ENCODE assay signal across 22 cellular contexts in the genomic region with DNA sequence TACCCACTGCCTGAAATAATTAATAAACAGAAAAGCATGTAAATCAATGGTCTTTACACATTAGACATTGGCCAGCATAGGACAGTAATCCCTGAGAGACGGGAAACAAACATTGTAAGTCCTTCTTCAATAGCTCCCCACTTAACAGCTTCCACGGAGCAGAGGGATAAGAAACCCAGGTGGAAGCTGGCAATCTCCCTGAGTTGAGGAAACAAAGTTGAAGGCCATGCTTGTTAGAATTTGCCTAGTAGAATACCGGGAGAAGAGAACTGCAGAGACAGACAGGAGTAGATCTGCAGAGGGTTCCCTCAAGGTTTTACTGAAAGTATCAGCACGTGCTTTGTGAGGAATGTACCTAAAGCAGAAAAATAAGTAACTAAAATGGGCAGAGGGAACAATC.
"Had no signal": no experiment of that assay in that cellular context is flagged by ENCODE, and none has a peak within 500 bp of the region (broad histone marks: within the 10 kb centered on the region; RNA-seq: fewer than 3 reads in every experiment).

No MANE protein-coding gene starts in this region.

- H3K36me3 ChIP-seq: esophagus muscularis mucosa, gastroesophageal sphincter, heart left ventricle, lower lobe of right lung had no signal

- H3K4me3 ChIP-seq: coronary artery, dorsolateral prefrontal cortex, esophagus muscularis mucosa, gastroesophageal sphincter, heart left ventricle, lower lobe of right lung, mucosa of descending colon had no signal

- H3K4me1 ChIP-seq: lower lobe of right lung had no signal

- H3K27me3 Mint-ChIP-seq: naive B cell had no signal

- FAIRE-seq: colon, endothelial cell of umbilical vein, frontal cortex, keratinocyte had no signal

- ATAC-seq: foreskin keratinocyte, gastroesophageal sphincter, heart left ventricle, left colon, left lobe of liver, left ventricle myocardium superior, lower lobe of right lung, mucosa of descending colon had no signal

- H3K9me3 ChIP-seq: esophagus muscularis mucosa, gastroesophageal sphincter, heart left ventricle, lower lobe of right lung, mucosa of descending colon had no signal

- H3K27me3 ChIP-seq: dorsolateral prefrontal cortex, esophagus muscularis mucosa, foreskin keratinocyte, gastroesophageal sphincter, heart left ventricle had no signal

- DNase-seq: dermis blood vessel endothelial cell; dorsolateral prefrontal cortex; effector CD4-positive, alpha-beta T cell; effector memory CD4-positive, alpha-beta T cell; foreskin keratinocyte; heart left ventricle; hippocampal formation; left colon; left ventricle myocardium superior; lower lobe of right lung; mesenchymal stem cell; mucosa of descending colon; naive B cell had no signal

- H3K4me3 Mint-ChIP-seq: mesothelial cell of epicardium, naive B cell had no signal

- H3K27ac ChIP-seq: coronary artery, dorsolateral prefrontal cortex, foreskin keratinocyte, heart left ventricle, lower lobe of right lung had no signal

- H3K9me3 Mint-ChIP-seq: naive B cell had no signal

- H3K27ac Mint-ChIP-seq: mesothelial cell of epicardium had no signal
